23 cellular contexts compared by ENCODE assay signal in the genomic region with DNA sequence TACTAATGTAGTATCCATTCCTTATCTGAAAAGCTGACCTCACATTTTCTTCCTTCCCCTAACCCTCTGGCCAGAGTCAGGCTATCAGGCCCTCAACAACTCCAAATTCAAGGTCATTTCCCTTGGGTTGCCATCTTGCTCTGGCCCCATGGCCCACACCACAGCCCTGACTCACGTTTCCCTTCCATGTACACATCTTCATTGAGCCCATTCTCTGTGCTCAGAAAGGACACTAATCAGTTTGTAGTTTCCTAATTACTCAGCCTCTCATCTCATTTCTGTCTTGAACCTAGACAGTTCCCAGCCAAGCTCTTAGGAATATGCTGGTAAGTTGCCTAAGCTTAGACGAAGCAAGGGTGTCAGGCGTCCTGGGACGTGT. TPM values are rescaled to one million over a fixed set of nuclear protein-coding genes. Genes with fewer than 3 reads are reported as not detected.
A peak's percentile ranks its signal among the peaks of the same experiment; 100 is the strongest.
DNase-seq lines count a peak whose midpoint lies in the region; ATAC-seq lines count a peak whose summit lies in the region.
"Had no signal": no experiment of that assay in that cellular context is flagged by ENCODE, and none has a peak within 500 bp of the region (broad histone marks: within the 10 kb centered on the region; RNA-seq: fewer than 3 reads in every experiment).

No MANE protein-coding gene starts in this region.

- peak; percentile 48 to 76 for ATAC-seq in activated naive CD4-positive, alpha-beta T cell treated with anti-CD3 and anti-CD28 coated beads, Interleukin-2, amount 50 U/mL, for 72 hours
- ATAC-seq in activated naive CD8-positive, alpha-beta T cell treated with anti-CD3 and anti-CD28 coated beads, Interleukin-2, amount 50 U/mL, for 24 hours = peak; percentile 50
- ATAC-seq in stimulated activated naive CD8-positive, alpha-beta T cell treated with anti-CD3 and anti-CD28 coated beads, Interleukin-15, Interleukin-2, amounts not matched to agents 100 U/mL and 50 U/mL, for 24 hours = peak; percentile 50
- no peak for ATAC-seq in GM21529 (IDR thresholded peaks at IDR 0.05; ENCODE audit: unreplicated experiment)
- ATAC-seq in HG03520 (IDR thresholded peaks at IDR 0.05; ENCODE audit: unreplicated experiment) = no peak
- ATAC-seq: body of pancreas, heart left ventricle, upper lobe of right lung, WTC11 had no signal

- CTCF ChIA-PET in CD8-positive, alpha-beta memory T cell (lab: Charles Lee) = no interaction called here

- H3K9me3 Mint-ChIP-seq in activated naive CD4-positive, alpha-beta T cell treated with anti-CD3 and anti-CD28 coated beads, Interleukin-2, amount 50 U/mL, for 72 hours = peaks cover 0 to 6% of the 10 kb centered on the region in 2 donors
- no peaks in the 10 kb centered on the region for H3K9me3 Mint-ChIP-seq in T-helper 1 cell treated with Interleukin-12 subunit alpha and Interleukin-12 subunit beta and Interleukin-4 antibody, amounts not matched to agents 30 μg/mL and 1 μg/mL, for 36 hours
- H3K9me3 Mint-ChIP-seq in activated naive CD8-positive, alpha-beta T cell treated with anti-CD3 and anti-CD28 coated beads, Interleukin-2, amount 50 U/mL, for 24 hours = no peaks in the 10 kb centered on the region
- no peaks in the 10 kb centered on the region for H3K9me3 Mint-ChIP-seq in CD8-positive, alpha-beta memory T cell
- H3K9me3 Mint-ChIP-seq: WTC11 had no signal

- peak overlapping the region; percentile 71 to 92 for H3K27ac Mint-ChIP-seq in activated naive CD4-positive, alpha-beta T cell treated with anti-CD3 and anti-CD28 coated beads, Interleukin-2, amount 50 U/mL, for 72 hours
- peak overlapping the region; percentile 15 for H3K27ac Mint-ChIP-seq in T-helper 1 cell treated with Interleukin-12 subunit alpha and Interleukin-12 subunit beta and Interleukin-4 antibody, amounts not matched to agents 30 μg/mL and 1 μg/mL, for 36 hours
- H3K27ac Mint-ChIP-seq in activated naive CD8-positive, alpha-beta T cell treated with anti-CD3 and anti-CD28 coated beads, Interleukin-2, amount 50 U/mL, for 24 hours = peak overlapping the region; percentile 95
- H3K27ac Mint-ChIP-seq in CD8-positive, alpha-beta memory T cell = peak overlapping the region in 1 of 8 donors; percentile 59
- H3K27ac Mint-ChIP-seq: activated naive CD8-positive, alpha-beta T cell; CD4-positive, alpha-beta memory T cell; progenitor cell of endocrine pancreas; WTC11 had no signal

- no peaks in the 10 kb centered on the region for H3K27me3 ChIP-seq in CD8-positive, alpha-beta memory T cell (ENCODE audit: insufficient read depth, low read length, poor library complexity, severe bottlenecking)
- H3K27me3 ChIP-seq: body of pancreas, upper lobe of right lung had no signal

- no peaks in the 10 kb centered on the region for H3K36me3 Mint-ChIP-seq in activated naive CD4-positive, alpha-beta T cell treated with anti-CD3 and anti-CD28 coated beads, Interleukin-2, amount 50 U/mL, for 72 hours
- no peaks in the 10 kb centered on the region for H3K36me3 Mint-ChIP-seq in T-helper 1 cell treated with Interleukin-12 subunit alpha and Interleukin-12 subunit beta and Interleukin-4 antibody, amounts not matched to agents 30 μg/mL and 1 μg/mL, for 36 hours (ENCODE audit: low read depth)
- H3K36me3 Mint-ChIP-seq in activated naive CD8-positive, alpha-beta T cell treated with anti-CD3 and anti-CD28 coated beads, Interleukin-2, amount 50 U/mL, for 24 hours (ENCODE audit: low read depth) = no peaks in the 10 kb centered on the region
- peaks cover 0 to 3% (median 0%) of the 10 kb centered on the region in 3 donors for H3K36me3 Mint-ChIP-seq in CD8-positive, alpha-beta memory T cell
- H3K36me3 Mint-ChIP-seq: activated naive CD8-positive, alpha-beta T cell; CD4-positive, alpha-beta memory T cell; WTC11 had no signal

- peak in 1 of 2 donors; percentile 32 for DNase-seq in activated naive CD4-positive, alpha-beta T cell treated with anti-CD3 and anti-CD28 coated beads, Interleukin-2, amount 50 U/mL, for 72 hours (ENCODE audit: low spot score in 2 of 2)
- DNase-seq in activated naive CD4-positive, alpha-beta T cell treated with anti-CD3 and anti-CD28 coated beads, Interleukin-2, amount 50 U/mL, for 16 hours = no peak
- DNase-seq in activated naive CD8-positive, alpha-beta T cell treated with anti-CD3 and anti-CD28 coated beads, Interleukin-2, amount 50 U/mL, for 24 hours = peak; percentile 47
- peak; percentile 55 for DNase-seq in stimulated activated naive CD8-positive, alpha-beta T cell treated with anti-CD3 and anti-CD28 coated beads, Interleukin-15, Interleukin-2, amounts not matched to agents 100 U/mL and 50 U/mL, for 24 hours
- no peak for DNase-seq in CD8-positive, alpha-beta memory T cell
- DNase-seq: activated CD8-positive, alpha-beta memory T cell treated with anti-CD3 and anti-CD28 coated beads, Interleukin-2, amount 50 U/mL, for 48 hours; body of pancreas; CD4-positive, alpha-beta memory T cell; DMS53; heart left ventricle; NCI-H1092 treated with DMSO at 0.1 percent for 48 hours; NCI-H2081; NCI-H446; upper lobe of right lung had no signal

- H3K27ac ChIP-seq in CD8-positive, alpha-beta memory T cell (ENCODE audit: low read depth, low read length) = no peak overlapping the region
- H3K27ac ChIP-seq: body of pancreas, heart left ventricle, upper lobe of right lung had no signal

- H3K27me3 Mint-ChIP-seq in T-helper 1 cell treated with Interleukin-12 subunit alpha and Interleukin-12 subunit beta and Interleukin-4 antibody, amounts not matched to agents 30 μg/mL and 1 μg/mL, for 36 hours (ENCODE audit: low read depth) = no peaks in the 10 kb centered on the region
- H3K27me3 Mint-ChIP-seq in activated naive CD8-positive, alpha-beta T cell treated with anti-CD3 and anti-CD28 coated beads, Interleukin-2, amount 50 U/mL, for 24 hours = peaks cover 2% of the 10 kb centered on the region
- peaks cover 2 to 32% of the 10 kb centered on the region in 2 donors for H3K27me3 Mint-ChIP-seq in CD8-positive, alpha-beta memory T cell

- peaks cover 7% of the 10 kb centered on the region for H3K4me1 ChIP-seq in CD8-positive, alpha-beta memory T cell (ENCODE audit: insufficient read depth, low read length)
- H3K4me1 ChIP-seq: body of pancreas, HAP-1, heart left ventricle, upper lobe of right lung had no signal

- H3K9me3 ChIP-seq in CD8-positive, alpha-beta memory T cell (ENCODE audit: low read length) = no peaks in the 10 kb centered on the region
- H3K9me3 ChIP-seq: body of pancreas, HAP-1, heart left ventricle, upper lobe of right lung had no signal

- H3K4me1 Mint-ChIP-seq in T-helper 1 cell treated with Interleukin-12 subunit alpha and Interleukin-12 subunit beta and Interleukin-4 antibody, amounts not matched to agents 30 μg/mL and 1 μg/mL, for 36 hours (ENCODE audit: low read depth) = peaks cover 32% of the 10 kb centered on the region
- H3K4me1 Mint-ChIP-seq in activated naive CD8-positive, alpha-beta T cell treated with anti-CD3 and anti-CD28 coated beads, Interleukin-2, amount 50 U/mL, for 24 hours = peaks cover 60% of the 10 kb centered on the region
- H3K4me1 Mint-ChIP-seq in CD8-positive, alpha-beta memory T cell = peaks cover 19 to 23% (median 20%) of the 10 kb centered on the region in 3 donors
- H3K4me1 Mint-ChIP-seq: WTC11 had no signal

- H3K4me3 ChIP-seq in CD8-positive, alpha-beta memory T cell (ENCODE audit: low read length) = no peak overlapping the region
- H3K4me3 ChIP-seq: body of pancreas, HAP-1, heart left ventricle, upper lobe of right lung had no signal

- H3K36me3 ChIP-seq in CD8-positive, alpha-beta memory T cell (ENCODE audit: insufficient read depth, low read length) = no peaks in the 10 kb centered on the region
- H3K36me3 ChIP-seq: HAP-1, heart left ventricle, upper lobe of right lung had no signal

- peak overlapping the region; percentile 5 for H3K4me3 Mint-ChIP-seq in T-helper 1 cell treated with Interleukin-12 subunit alpha and Interleukin-12 subunit beta and Interleukin-4 antibody, amounts not matched to agents 30 μg/mL and 1 μg/mL, for 36 hours
- H3K4me3 Mint-ChIP-seq in activated naive CD8-positive, alpha-beta T cell treated with anti-CD3 and anti-CD28 coated beads, Interleukin-2, amount 50 U/mL, for 24 hours = no peak overlapping the region
- no peak overlapping the region for H3K4me3 Mint-ChIP-seq in CD8-positive, alpha-beta memory T cell
- H3K4me3 Mint-ChIP-seq: activated naive CD8-positive, alpha-beta T cell; CD4-positive, alpha-beta memory T cell; WTC11 had no signal

- POLR2A ChIA-PET in CD8-positive, alpha-beta memory T cell (lab: Charles Lee) = no interaction called here

RNA-seq across cellular contexts. Expression of a gene that starts 14.9 kb away (rescaled TPM):
- under 1 TPM in 1 of 2 donors, not detected in 1; 0.45 TPM for total RNA-seq in activated naive CD4-positive, alpha-beta T cell treated with anti-CD3 and anti-CD28 coated beads, Interleukin-2, amount 50 U/mL, for 72 hours
- total RNA-seq in CD8-positive, alpha-beta memory T cell = under 1 TPM in 1 of 2 experiments, not detected in 1; 0.18 TPM
- polyA plus RNA-seq in CD8-positive, alpha-beta memory T cell = not detected
- total RNA-seq: body of pancreas; CD4-positive, alpha-beta memory T cell; liver; progenitor cell of endocrine pancreas; upper lobe of right lung; WTC11 had no signal
- polyA plus RNA-seq: CD4-positive, alpha-beta memory T cell; heart left ventricle; liver had no signal

RNA-seq across cellular contexts. Expression of a gene that starts 31.0 kb away (rescaled TPM):
- total RNA-seq in activated naive CD4-positive, alpha-beta T cell treated with anti-CD3 and anti-CD28 coated beads, Interleukin-2, amount 50 U/mL, for 72 hours = not detected
- not detected for total RNA-seq in CD8-positive, alpha-beta memory T cell
- polyA plus RNA-seq in CD8-positive, alpha-beta memory T cell = not detected
- total RNA-seq: body of pancreas; CD4-positive, alpha-beta memory T cell; progenitor cell of endocrine pancreas; upper lobe of right lung; WTC11 had no signal
- polyA plus RNA-seq: CD4-positive, alpha-beta memory T cell had no signal

RNA-seq across cellular contexts. Expression of a gene that starts 50.2 kb away (rescaled TPM):
- total RNA-seq in activated naive CD4-positive, alpha-beta T cell treated with anti-CD3 and anti-CD28 coated beads, Interleukin-2, amount 50 U/mL, for 72 hours = not detected
- total RNA-seq in CD8-positive, alpha-beta memory T cell = not detected
- not detected for polyA plus RNA-seq in CD8-positive, alpha-beta memory T cell
- total RNA-seq: body of pancreas; CD4-positive, alpha-beta memory T cell; heart left ventricle; liver; mucosa of gallbladder; progenitor cell of endocrine pancreas; upper lobe of right lung; WTC11 had no signal
- polyA plus RNA-seq: CD4-positive, alpha-beta memory T cell; heart left ventricle; liver had no signal

Comparison
In these comparisons a context has a peak if more than half of its experiments do, and no peak if none do; other contexts are left out.
1. ATAC-seq: peak in activated naive CD4-positive, alpha-beta T cell treated with anti-CD3 and anti-CD28 coated beads, Interleukin-2, amount 50 U/mL, for 72 hours (2 of 2), activated naive CD8-positive, alpha-beta T cell treated with anti-CD3 and anti-CD28 coated beads, Interleukin-2, amount 50 U/mL, for 24 hours (single experiment) and stimulated activated naive CD8-positive, alpha-beta T cell treated with anti-CD3 and anti-CD28 coated beads, Interleukin-15, Interleukin-2, amounts not matched to agents 100 U/mL and 50 U/mL, for 24 hours (single experiment); none in GM21529 (single experiment) and HG03520 (single experiment).
2. DNase-seq: peak in activated naive CD8-positive, alpha-beta T cell treated with anti-CD3 and anti-CD28 coated beads, Interleukin-2, amount 50 U/mL, for 24 hours (single experiment) and stimulated activated naive CD8-positive, alpha-beta T cell treated with anti-CD3 and anti-CD28 coated beads, Interleukin-15, Interleukin-2, amounts not matched to agents 100 U/mL and 50 U/mL, for 24 hours (single experiment); none in activated naive CD4-positive, alpha-beta T cell treated with anti-CD3 and anti-CD28 coated beads, Interleukin-2, amount 50 U/mL, for 16 hours (single experiment) and CD8-positive, alpha-beta memory T cell (0 of 5).